19 cellular contexts compared by ENCODE assay signal in genomic region chr9:78038620-78039300, GRCh38. TPM values are rescaled to one million over a fixed set of nuclear protein-coding genes. Genes with fewer than 3 reads are reported as not detected.
A peak's percentile ranks its signal among the peaks of the same experiment; 100 is the strongest.
DNase-seq lines count a peak whose midpoint lies in the region; ATAC-seq and TF ChIP-seq lines count a peak whose summit lies in the region.
"Had no signal": no experiment of that assay in that cellular context is flagged by ENCODE, and none has a peak within 500 bp of the region (broad histone marks: within the 10 kb centered on the region; RNA-seq: fewer than 3 reads in every experiment).

No MANE protein-coding gene starts in this region.

- intact Hi-C loops in transverse colon (cut with DNase I; ENCODE audit: low total_unique reads) (loop anchor here (5.0 to 10.0 kb wide), 2 partner anchors 194 to 606 kb away; no protein-coding TSS in a partner anchor), psoas muscle (cut with DNase I) (loop anchor here (5.0 to 10.0 kb wide), 4 partner anchors 194 to 606 kb away; no protein-coding TSS in a partner anchor)

- no peak overlapping the region for H3K4me3 ChIP-seq in RWPE2 (ENCODE audit: severe bottlenecking)
- no peak overlapping the region for H3K4me3 ChIP-seq in transverse colon
- no peak overlapping the region for H3K4me3 ChIP-seq in psoas muscle
- H3K4me3 ChIP-seq: BLaER1, left ventricle myocardium inferior, SJCRH30 had no signal

- WGBS in transverse colon (ENCODE audit: low coverage in 1 of 2), 2 donors, result 66 to 67% methylated on average over 4 of the region's 4 CpGs
- WGBS in psoas muscle, 3 donors, result 73 to 76% (median 73%) methylated on average over 4 of the region's 4 CpGs

- H3K36me3 ChIP-seq in RWPE2 (ENCODE audit: low read depth) (no peaks in the 10 kb centered on the region), transverse colon (no peaks in the 10 kb centered on the region), psoas muscle (ENCODE audit: insufficient read depth in 1 of 2, low read depth in 1 of 2) (no peaks in the 10 kb centered on the region)
- H3K36me3 ChIP-seq: BLaER1, left ventricle myocardium inferior, neutrophil, SJCRH30 had no signal

- H3K9me3 ChIP-seq in RWPE2 (ENCODE audit: severe bottlenecking), result no peaks in the 10 kb centered on the region
- no peaks in the 10 kb centered on the region for H3K9me3 ChIP-seq in transverse colon
- no peaks in the 10 kb centered on the region for H3K9me3 ChIP-seq in psoas muscle
- H3K9me3 ChIP-seq: BLaER1, left ventricle myocardium inferior, neutrophil, SJCRH30 had no signal

- no peaks in the 10 kb centered on the region for H3K27me3 ChIP-seq in RWPE2 (ENCODE audit: insufficient read depth, poor library complexity, severe bottlenecking)
- H3K27me3 ChIP-seq in transverse colon, result no peaks in the 10 kb centered on the region
- H3K27me3 ChIP-seq in psoas muscle (ENCODE audit: insufficient read depth in 3 of 3, low read length in 2 of 3), result no peaks in the 10 kb centered on the region
- H3K27me3 ChIP-seq: BLaER1, neutrophil, SJCRH30 had no signal

- H3K27ac ChIP-seq in RWPE2 (ENCODE audit: poor library complexity, severe bottlenecking) (no peak overlapping the region), transverse colon (peak overlapping the region in 2 of 4 donors; percentile 34 to 38), psoas muscle (no peak overlapping the region), substantia nigra (ENCODE audit: low read depth, low read length, poor library complexity, severe bottlenecking) (no peak overlapping the region)
- H3K27ac ChIP-seq: BLaER1, left ventricle myocardium inferior, neutrophil, SJCRH30 had no signal

- H3K4me1 ChIP-seq in RWPE2 (ENCODE audit: insufficient read depth, poor library complexity, severe bottlenecking), result no peaks in the 10 kb centered on the region
- peaks cover 6 to 30% (median 14%) of the 10 kb centered on the region in 4 donors for H3K4me1 ChIP-seq in transverse colon
- H3K4me1 ChIP-seq in psoas muscle, result peaks cover 4% of the 10 kb centered on the region
- H3K4me1 ChIP-seq: BLaER1, SJCRH30 had no signal

- in situ Hi-C loops in transverse colon (cut with MboI; ENCODE audit: low pct_ligation_motif_present in 1 of 4, low pct_unique_long_range_greater_than_20kb in 1 of 4, low sequenced_read_pairs in 3 of 4), result loop anchor here in 3 of 4 donors (10.0 to 25.0 kb wide), 3 partner anchors 376 to 601 kb away; no protein-coding TSS in a partner anchor

- peak; percentile 68 for ATAC-seq in RWPE2 (ENCODE audit: low read depth)
- ATAC-seq in psoas muscle, result no peak

- TF ChIP-seq EP300 in transverse colon (IDR thresholded peaks at IDR 0.05; ENCODE audit: low read depth), result no peak

- no peak for TF ChIP-seq POLR2A in transverse colon (IDR thresholded peaks at IDR 0.05)

- TF ChIP-seq CTCF in RWPE2 (IDR thresholded peaks at IDR 0.05; ENCODE audit: poor library complexity, severe bottlenecking) (no peak), transverse colon (IDR thresholded peaks at IDR 0.05) (no peak), psoas muscle (IDR thresholded peaks at IDR 0.05) (no peak)

- DNase-seq in SIG-M5 treated with dmso at 0.1 percent for 504 hours (lab: John Stamatoyannopoulos, UW; ENCODE audit: unreplicated experiment) (peak; percentile 10), SIG-M5 (lab: John Stamatoyannopoulos, UW) (no peak), RWPE2 (ENCODE audit: low spot score) (no peak), glomerular visceral epithelial cell (ENCODE audit: extremely low spot score) (peak; percentile 38), transverse colon (peak; percentile 26), psoas muscle (no peak), NCI-H187 (lab: John Stamatoyannopoulos, UW) (no peak), substantia nigra (lab: John Stamatoyannopoulos, UW) (no peak)
- DNase-seq: activated naive CD4-positive, alpha-beta T cell treated with anti-CD3 and anti-CD28 coated beads for 36 hours; activated T-cell treated with anti-CD3 and anti-CD28 coated beads, Interleukin-2, amount 50 U/mL, for 48 hours; amygdala; cerebellar nuclear complex; glutamatergic neuron; left ventricle myocardium inferior; NCI-H1436 treated with DMSO at 0.1 percent for 48 hours; NCI-H2171 treated with DMSO at 0.1 percent for 48 hours had no signal

RNA-seq across cellular contexts. Expression of gene GNAQ, which starts 7.1 kb away (rescaled TPM):
- total RNA-seq in transverse colon (10 to 100 TPM; 36.3 to 54.9 (median 47.1) TPM), psoas muscle (10 to 100 TPM; 19.4 to 26.6 (median 24.3) TPM)
- polyA plus RNA-seq in psoas muscle, result 10 to 100 TPM in 2 of 3 donors, 1 to 10 TPM in 1; 8.3 to 26.3 (median 12.2) TPM

Comparison
In these comparisons a context has a peak if more than half of its experiments do, and no peak if none do; other contexts are left out.
1. DNase-seq: peak in SIG-M5 treated with dmso at 0.1 percent for 504 hours (single experiment), glomerular visceral epithelial cell (single experiment) and transverse colon (single experiment); none in SIG-M5 (single experiment), RWPE2 (single experiment), psoas muscle (0 of 2), NCI-H187 (0 of 2) and substantia nigra (0 of 49).